20 cellular contexts compared by ENCODE assay signal in the genomic region with DNA sequence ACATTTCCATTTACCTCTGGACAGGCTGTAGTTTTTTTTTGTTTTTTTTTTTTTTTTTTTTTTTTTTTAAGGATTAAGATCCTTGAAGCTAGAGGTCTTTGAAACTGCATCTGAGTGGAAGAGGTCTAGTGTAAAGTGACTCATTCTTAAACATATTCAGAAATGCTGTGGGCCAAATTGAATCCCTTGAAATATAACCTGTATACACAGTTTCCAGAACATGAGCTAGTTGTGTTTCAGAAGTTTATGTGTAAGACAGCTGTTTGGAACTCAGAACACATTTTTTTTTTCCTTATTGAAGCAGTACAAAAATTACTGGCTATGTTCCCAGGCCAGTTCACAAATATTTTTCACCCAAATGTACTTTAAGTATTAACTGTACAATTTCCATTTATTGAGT.
A peak's percentile ranks its signal among the peaks of the same experiment; 100 is the strongest.
DNase-seq lines count a peak whose midpoint lies in the region; ATAC-seq, FAIRE-seq and TF ChIP-seq lines count a peak whose summit lies in the region.
"Had no signal": no experiment of that assay in that cellular context is flagged by ENCODE, and none has a peak within 500 bp of the region (broad histone marks: within the 10 kb centered on the region; RNA-seq: fewer than 3 reads in every experiment).

No MANE protein-coding gene starts in this region.

- TF ChIP-seq EP300 in HepG2 (IDR thresholded peaks at IDR 0.05; ENCODE audit: low read depth in 2 of 2, low read length in 2 of 2) (no peak), HepG2 (CRISPR knock-in tag; IDR thresholded peaks at IDR 0.05; ENCODE audit: borderline replicate concordance) (no peak)

- no peak for TF ChIP-seq RAD21 in HepG2 (CRISPR knock-in tag; IDR thresholded peaks at IDR 0.05)

- in situ Hi-C loops in HepG2 (cut with HindIII; ENCODE audit: extremely low pct_ligation_motif_present, low pct_unique_long_range_greater_than_20kb) = no loop called here
- in situ Hi-C loops in astrocyte of the spinal cord (cut with HindIII; ENCODE audit: low sequenced_read_pairs) = no loop called here
- in situ Hi-C loops in G401 (cut with HindIII; ENCODE audit: low sequenced_read_pairs) = no loop called here

- H3K27ac ChIP-seq in HepG2 (ENCODE audit: extremely low read length, insufficient read depth, low read length) = no peak overlapping the region
- no peak overlapping the region for H3K27ac ChIP-seq in right lobe of liver
- H3K27ac ChIP-seq: heart right ventricle, upper lobe of left lung had no signal

- peaks cover 35% of the 10 kb centered on the region for H3K79me2 ChIP-seq in HepG2 (ENCODE audit: insufficient read depth, low read length)

- H3K9me3 ChIP-seq in HepG2 (ENCODE audit: low read length) = no peaks in the 10 kb centered on the region
- H3K9me3 ChIP-seq in right lobe of liver = no peaks in the 10 kb centered on the region
- H3K9me3 ChIP-seq: heart right ventricle, upper lobe of left lung had no signal

- no peak overlapping the region for H3K4me2 ChIP-seq in HepG2 (ENCODE audit: low read depth, low read length)
- H3K4me2 ChIP-seq: GM23338 had no signal

- POLR2A ChIA-PET in HepG2 (lab: Yijun Ruan, JAX) = interaction anchor here (1.5 kb wide), 1 partner anchor 67 kb away, joined by 3 read pairs; no protein-coding TSS in a partner anchor

- intact Hi-C loops in HepG2 (cut with micrococcal nuclease; ENCODE audit: unreplicated experiment) = no loop called here
- intact Hi-C loops in right lobe of liver (cut with DNase I) = no loop called here

- ATAC-seq in HepG2 (no peak), right lobe of liver (no peak), GM21723 (IDR thresholded peaks at IDR 0.05; ENCODE audit: unreplicated experiment) (no peak)
- ATAC-seq: GM23338, heart right ventricle had no signal

- no TSS peak for BruUV-seq in HepG2 (replicated peaks; lab: Mats Ljungman, UMichigan)

- H3K9ac ChIP-seq in HepG2 (ENCODE audit: insufficient read depth, low read depth, low read length) = no peak overlapping the region

- H3K4me3 ChIP-seq in HepG2 (replicated peaks in 1 of 3; ENCODE audit: insufficient read depth in 1 of 3, low read depth in 2 of 3, low read length in 3 of 3) (no peak overlapping the region), right lobe of liver (no peak overlapping the region), astrocyte of the spinal cord (ENCODE audit: low read depth, low read length) (no peak overlapping the region)
- H3K4me3 ChIP-seq: GM23338, heart right ventricle, SK-N-MC, upper lobe of left lung had no signal

- CTCF ChIA-PET in HepG2 (lab: Yijun Ruan, JAX; ENCODE audit: low intra/inter-chr PET ratio, low total read pairs) = no interaction called here

- peaks cover 65% of the 10 kb centered on the region for H3K4me1 ChIP-seq in HepG2 (ENCODE audit: insufficient read depth, low read length)
- H3K4me1 ChIP-seq in right lobe of liver = no peaks in the 10 kb centered on the region

- 0 out of 2 replicates have a peak, but pooled peaks cover 10% of the 10 kb centered on the region for H4K20me1 ChIP-seq in HepG2 (ENCODE audit: insufficient read depth, low read length)

- H2AFZ ChIP-seq in HepG2 (ENCODE audit: low read length) = no peak overlapping the region
- H2AFZ ChIP-seq: GM23338 had no signal

- FAIRE-seq in HepG2 (lab: Jason Lieb, UNC) = no peak

- no peak for TF ChIP-seq POLR2A in HepG2 (IDR thresholded peaks at IDR 0.05; ENCODE audit: insufficient read depth in 1 of 2, low read depth in 2 of 2, low read length in 2 of 2)
- no peak for TF ChIP-seq POLR2A in right lobe of liver (IDR thresholded peaks at IDR 0.05)

- no peaks in the 10 kb centered on the region for H3K27me3 ChIP-seq in HepG2 (ENCODE audit: control insufficient read depth in 1 of 2, insufficient read depth in 2 of 2, low read length in 2 of 2)
- H3K27me3 ChIP-seq in right lobe of liver = no peaks in the 10 kb centered on the region
- H3K27me3 ChIP-seq: heart right ventricle, upper lobe of left lung had no signal

- TF ChIP-seq CTCF in HepG2 (CRISPR knock-in tag; IDR thresholded peaks at IDR 0.05) (no peak), right lobe of liver (IDR thresholded peaks at IDR 0.05) (no peak), astrocyte of the spinal cord (IDR thresholded peaks at IDR 0.05; ENCODE audit: low read depth, low read length) (no peak)

- H3K36me3 ChIP-seq in HepG2 (replicated peaks in 1 of 2; ENCODE audit: control insufficient read depth in 1 of 2, insufficient read depth in 2 of 2, low read length in 2 of 2) (no peaks in the 10 kb centered on the region), right lobe of liver (no peaks in the 10 kb centered on the region)
- H3K36me3 ChIP-seq: heart right ventricle, upper lobe of left lung had no signal

- peak; percentile 11 for DNase-seq in HepG2 (ENCODE audit: low spot score)
- DNase-seq in right lobe of liver = no peak
- DNase-seq in astrocyte of the spinal cord (ENCODE audit: low read depth, low spot score) = peak; percentile 80
- DNase-seq in glomerular visceral epithelial cell (ENCODE audit: extremely low spot score) = peak; percentile 18
- no peak for DNase-seq in T-helper 1 cell
- DNase-seq in activated T-cell treated with anti-CD3 and anti-CD28 coated beads, Interleukin-2, amount 50 U/mL, for 1 hour = no peak
- DNase-seq in G401 (ENCODE audit: low spot score) = no peak
- DNase-seq: activated CD4-positive, alpha-beta T cell treated with anti-CD3 and anti-CD28 coated beads, Interleukin-2, amount 50 U/mL, for 48 hours; activated naive CD8-positive, alpha-beta T cell treated with anti-CD3 and anti-CD28 coated beads, Interleukin-2, amount 10 ng/mL, durations not matched to agents 7 days and 5 days; activated T-cell treated with anti-CD3 and anti-CD28 coated beads, Interleukin-2, amount 50 U/mL, for 48 hours; Calu3; cerebellar nuclear complex; heart right ventricle; NCI-H1694; stimulated activated CD4-positive, alpha-beta T cell treated with anti-CD3 and anti-CD28 coated beads, Interleukin-12 subunit alpha, Interleukin-12 subunit beta, amount 100 ng/mL, for 4 hours; stimulated activated naive CD4-positive, alpha-beta T cell treated with Interleukin-2 at 50 U/mL for 16 hours; upper lobe of left lung had no signal

TF ChIP-seq in HepG2, 621 proteins besides CTCF, POLR2A, EP300 and RAD21:
- TF ChIP-seq RORA (CRISPR knock-in tag; IDR thresholded peaks at IDR 0.05) = no peak

Comparison
In these comparisons a context has a peak if more than half of its experiments do, and no peak if none do; other contexts are left out.
1. DNase-seq: peak in HepG2 (single experiment), astrocyte of the spinal cord (single experiment) and glomerular visceral epithelial cell (single experiment); none in right lobe of liver (0 of 3), T-helper 1 cell (0 of 5), activated T-cell treated with anti-CD3 and anti-CD28 coated beads, Interleukin-2, amount 50 U/mL, for 1 hour (single experiment) and G401 (single experiment).